In genomic region chr4:151567056-151567455, GRCh38 we compare ENCODE assay signal across 16 cellular contexts.
DNase-seq lines count a peak whose midpoint lies in the region; ATAC-seq and TF ChIP-seq lines count a peak whose summit lies in the region.
"Had no signal": no experiment of that assay in that cellular context is flagged by ENCODE, and none has a peak within 500 bp of the region (broad histone marks: within the 10 kb centered on the region; RNA-seq: fewer than 3 reads in every experiment).

No MANE protein-coding gene starts in this region.

- TF ChIP-seq CTCF in esophagus muscularis mucosa (IDR thresholded peaks at IDR 0.05), result no peak

- no peaks in the 10 kb centered on the region for H3K27me3 ChIP-seq in esophagus muscularis mucosa
- H3K27me3 ChIP-seq: tibial artery had no signal

- intact Hi-C loops in Right ventricle myocardium inferior (cut with DNase I), result no loop called here
- intact Hi-C loops in esophagus muscularis mucosa (cut with DNase I), result no loop called here

- no peaks in the 10 kb centered on the region for H3K36me3 ChIP-seq in esophagus muscularis mucosa
- H3K36me3 ChIP-seq: tibial artery had no signal

- H3K27ac ChIP-seq in esophagus muscularis mucosa (replicated peaks in 1 of 4), result no peak overlapping the region
- H3K27ac ChIP-seq: epithelial cell of prostate, KMS-11, tibial artery had no signal

- DNase-seq in COR-L47 (lab: John Stamatoyannopoulos, UW), result peak; percentile 65
- DNase-seq in NCI-H2227 treated with DMSO at 0.1 percent for 48 hours (lab: John Stamatoyannopoulos, UW), result peak; percentile 25
- no peak for DNase-seq in kidney glomerular epithelial cell (lab: John Stamatoyannopoulos, UW)
- DNase-seq in Right ventricle myocardium inferior (ENCODE audit: missing footprints), result no peak
- no peak for DNase-seq in esophagus muscularis mucosa (ENCODE audit: extremely low spot score)
- DNase-seq in HCEC 1CT, result no peak
- DNase-seq: ACHN; aorta; NCI-H774; stimulated activated CD4-positive, alpha-beta T cell treated with anti-CD3 and anti-CD28 coated beads, Interleukin-4, amount 100 ng/mL, for 24 hours; tibial artery had no signal

- TF ChIP-seq EP300 in esophagus muscularis mucosa (IDR thresholded peaks at IDR 0.05), result no peak

- no peaks in the 10 kb centered on the region for H3K9me3 ChIP-seq in esophagus muscularis mucosa
- H3K9me3 ChIP-seq: tibial artery had no signal

- peaks cover 0 to 6% (median 0%) of the 10 kb centered on the region in 4 donors for H3K4me1 ChIP-seq in esophagus muscularis mucosa
- H3K4me1 ChIP-seq: tibial artery had no signal

- H3K4me3 ChIP-seq in esophagus muscularis mucosa, result no peak overlapping the region
- H3K4me3 ChIP-seq: tibial artery had no signal

- WGBS in esophagus muscularis mucosa, result 64% methylated on average over 4 of the region's 4 CpGs

- ATAC-seq in GM19395 (IDR thresholded peaks at IDR 0.05; ENCODE audit: unreplicated experiment) (peak; percentile 93), HG02885 (IDR thresholded peaks at IDR 0.05; ENCODE audit: poor library complexity, unreplicated experiment) (peak; percentile 97), Right ventricle myocardium inferior (no peak)
- ATAC-seq: HCT116 had no signal

- TF ChIP-seq POLR2A in esophagus muscularis mucosa (IDR thresholded peaks at IDR 0.05; ENCODE audit: low read depth), result no peak

Comparison
In these comparisons a context has a peak if more than half of its experiments do, and no peak if none do; other contexts are left out.
1. DNase-seq: peak in COR-L47 (single experiment) and NCI-H2227 treated with DMSO at 0.1 percent for 48 hours (single experiment); none in kidney glomerular epithelial cell (single experiment), Right ventricle myocardium inferior (single experiment), esophagus muscularis mucosa (single experiment) and HCEC 1CT (single experiment).